ENCODE assay signal across 8 cellular contexts in genomic region chr1:9233942-9234222, GRCh38. TPM values are rescaled to one million over a fixed set of nuclear protein-coding genes. Genes with fewer than 3 reads are reported as not detected.
A peak's percentile ranks its signal among the peaks of the same experiment; 100 is the strongest.
DNase-seq lines count a peak whose midpoint lies in the region; ATAC-seq and TF ChIP-seq lines count a peak whose summit lies in the region.

No MANE protein-coding gene starts in this region.

- dilution Hi-C loops in mammary epithelial cell (cut with HindIII; ENCODE audit: low sequenced_read_pairs), result loop anchor here (5.0 kb wide), 1 partner anchor 77 kb away; no protein-coding TSS in a partner anchor

- H3K4me2 ChIP-seq in mammary epithelial cell (ENCODE audit: insufficient read depth, low read depth, low read length), result peak overlapping the region; percentile 78

- peak overlapping the region; percentile 94 for H2AFZ ChIP-seq in mammary epithelial cell (ENCODE audit: low read depth, low read length)

- intact Hi-C loops in left ventricle myocardium inferior (cut with micrococcal nuclease), result no loop called here
- intact Hi-C loops in Right ventricle myocardium superior (cut with DNase I), result no loop called here
- intact Hi-C loops in mammary epithelial cell (cut with micrococcal nuclease), result loop anchor here (1.0 to 2.0 kb wide), 2 partner anchors 53 to 55 kb away; no protein-coding TSS in a partner anchor
- intact Hi-C loops in vagina (cut with DNase I), result no loop called here

- H3K4me1 ChIP-seq in left ventricle myocardium inferior (peaks cover 55% of the 10 kb centered on the region), mammary epithelial cell (ENCODE audit: insufficient read depth, low read length) (peaks cover 25% of the 10 kb centered on the region), mononuclear cell (ENCODE audit: insufficient read depth, low read length) (peaks cover 64% of the 10 kb centered on the region), vagina (peaks cover 56% of the 10 kb centered on the region)

- H3K9me3 ChIP-seq in left ventricle myocardium inferior (replicated peaks), result no peaks in the 10 kb centered on the region
- H3K9me3 ChIP-seq in mammary epithelial cell (replicated peaks; ENCODE audit: insufficient read depth, low read length), result no peaks in the 10 kb centered on the region
- no peaks in the 10 kb centered on the region for H3K9me3 ChIP-seq in mononuclear cell (ENCODE audit: low read depth, low read length)
- no peaks in the 10 kb centered on the region for H3K9me3 ChIP-seq in vagina

- in situ Hi-C loops in mammary epithelial cell (cut with MboI; ENCODE audit: low sequenced_read_pairs in 2 of 2), result no loop called here

- CTCF ChIA-PET in mammary epithelial cell (lab: Charles Lee; ENCODE audit: low non-redundant PET), result no interaction called here

- no peak for TF ChIP-seq POLR2A in vagina (IDR thresholded peaks at IDR 0.05)

- H3K27me3 ChIP-seq in left ventricle myocardium inferior (ENCODE audit: low read depth) (no peaks in the 10 kb centered on the region), mammary epithelial cell (ENCODE audit: insufficient read depth, low read length) (no peaks in the 10 kb centered on the region), mononuclear cell (ENCODE audit: insufficient read depth, low read length) (no peaks in the 10 kb centered on the region), vagina (no peaks in the 10 kb centered on the region)

- peak overlapping the region; percentile 97 for H3K27ac ChIP-seq in left ventricle myocardium inferior (replicated peaks)
- no peak overlapping the region for H3K27ac ChIP-seq in mammary epithelial cell (ENCODE audit: insufficient read depth, low read depth, low read length)
- H3K27ac ChIP-seq in vagina, result peak overlapping the region; percentile 94

- peaks cover 7% of the 10 kb centered on the region for H3K79me2 ChIP-seq in mammary epithelial cell (ENCODE audit: insufficient read depth, low read length)

- TF ChIP-seq CTCF in left ventricle myocardium inferior (IDR thresholded peaks at IDR 0.05; ENCODE audit: borderline replicate concordance) (no peak), mammary epithelial cell (conservative IDR thresholded peaks at IDR 0.05 in 1 of 2, IDR thresholded peaks at IDR 0.05 in 1 of 2; ENCODE audit: extremely low read depth in 1 of 2, insufficient read depth in 1 of 2, low read depth in 1 of 2, low read length in 2 of 2) (no peak), vagina (IDR thresholded peaks at IDR 0.05) (no peak)

- DNase-seq in left ventricle myocardium inferior (no peak), Right ventricle myocardium superior (no peak), mammary epithelial cell (no peak), vagina (ENCODE audit: extremely low spot score in 2 of 2) (no peak), germinal center (ENCODE audit: low spot score) (no peak), SIG-M5 (lab: John Stamatoyannopoulos, UW) (no peak)

- no peak for ATAC-seq in Right ventricle myocardium superior (ENCODE audit: poor library complexity)
- no peak for ATAC-seq in GM18519 (IDR thresholded peaks at IDR 0.05; ENCODE audit: low FRiP score, unreplicated experiment)

- H3K4me3 ChIP-seq in left ventricle myocardium inferior, result peak overlapping the region; percentile 79
- H3K4me3 ChIP-seq in mammary epithelial cell (replicated peaks in 1 of 3; ENCODE audit: insufficient read depth in 1 of 3, low read depth in 2 of 3, low read length in 3 of 3), result no peak overlapping the region
- peak overlapping the region; percentile 39 for H3K4me3 ChIP-seq in mononuclear cell (ENCODE audit: low read length)
- peak overlapping the region; percentile 65 to 74 for H3K4me3 ChIP-seq in vagina

- H4K20me1 ChIP-seq in mammary epithelial cell (ENCODE audit: insufficient read depth, low read length), result no peaks in the 10 kb centered on the region

- BruUV-seq in mammary epithelial cell (replicated peaks; lab: Mats Ljungman, UMichigan), result TSS peak; percentile 87

- 46% methylated on average over 3 of the region's 3 CpGs for WGBS in mammary epithelial cell (ENCODE audit: low coverage, missing lambda C conversion rate)

- no peak overlapping the region for H3K9ac ChIP-seq in mammary epithelial cell (ENCODE audit: insufficient read depth, low read length)

- H3K36me3 ChIP-seq in left ventricle myocardium inferior, result no peaks in the 10 kb centered on the region
- H3K36me3 ChIP-seq in mammary epithelial cell (ENCODE audit: insufficient read depth, low read length), result no peaks in the 10 kb centered on the region
- no peaks in the 10 kb centered on the region for H3K36me3 ChIP-seq in vagina

RNA-seq across cellular contexts. Expression of gene H6PD, which starts 0.7 kb away (rescaled TPM):
- 21.9 TPM for total RNA-seq in left ventricle myocardium inferior
- total RNA-seq in Right ventricle myocardium superior, result 20.9 TPM
- total RNA-seq in mammary epithelial cell, result 10 to 100 TPM; 12.6 to 18.0 TPM
- 5.4 TPM for polyA plus RNA-seq in mammary epithelial cell
- 12.0 TPM for polyA minus RNA-seq in mammary epithelial cell
- total RNA-seq in mononuclear cell, result 10.5 TPM
- 65.1 TPM for total RNA-seq in vagina

RNA-seq across cellular contexts. Expression of gene SPSB1, which starts 58.8 kb away (rescaled TPM):
- 17.6 TPM for total RNA-seq in left ventricle myocardium inferior
- 13.0 TPM for total RNA-seq in Right ventricle myocardium superior
- 10 to 100 TPM; 18.2 to 56.7 TPM for total RNA-seq in mammary epithelial cell
- 13.2 TPM for polyA plus RNA-seq in mammary epithelial cell
- polyA minus RNA-seq in mammary epithelial cell, result 17.3 TPM
- total RNA-seq in mononuclear cell, result 0.94 TPM
- total RNA-seq in vagina, result 40.0 TPM

Comparison
In these comparisons a context has a peak if more than half of its experiments do, and no peak if none do; other contexts are left out.
1. H3K4me3 ChIP-seq: peak in left ventricle myocardium inferior (single experiment), mononuclear cell (single experiment) and vagina (2 of 2); none in mammary epithelial cell (0 of 3).